12 cellular contexts compared by ENCODE assay signal in genomic region chr12:49540229-49541139, GRCh38. TPM values are rescaled to one million over a fixed set of nuclear protein-coding genes. Genes with fewer than 3 reads are reported as not detected.
DNase-seq lines count a peak whose midpoint lies in the region; ATAC-seq, FAIRE-seq and TF ChIP-seq lines count a peak whose summit lies in the region.
"Had no signal": no experiment of that assay in that cellular context is flagged by ENCODE, and none has a peak within 500 bp of the region (broad histone marks: within the 10 kb centered on the region; RNA-seq: fewer than 3 reads in every experiment).

No MANE protein-coding gene starts in this region.

- H3K4me3 Mint-ChIP-seq in Caco-2 (ENCODE audit: unreplicated experiment) = peak overlapping the region; percentile 63
- H3K4me3 Mint-ChIP-seq in WTC11 = peak overlapping the region; percentile 33

- intact Hi-C loops in A673 (cut with micrococcal nuclease; ENCODE audit: unreplicated experiment) (no loop called here), Caco-2 (cut with micrococcal nuclease; ENCODE audit: unreplicated experiment) (no loop called here), HepG2 (cut with micrococcal nuclease; ENCODE audit: unreplicated experiment) (no loop called here)

- TF ChIP-seq EP300 in HepG2 (IDR thresholded peaks at IDR 0.05; ENCODE audit: low read depth in 2 of 2, low read length in 2 of 2) = no peak
- no peak for TF ChIP-seq EP300 in HepG2 (CRISPR knock-in tag; IDR thresholded peaks at IDR 0.05; ENCODE audit: borderline replicate concordance)

- WGBS in HepG2 (ENCODE audit: low lambda C conversion rate) = 33% methylated on average over 7 of the region's 21 CpGs

- FAIRE-seq in HepG2 (lab: Jason Lieb, UNC) = no peak

- H3K27ac Mint-ChIP-seq in Caco-2 (ENCODE audit: unreplicated experiment) (no peak overlapping the region), WTC11 (no peak overlapping the region)
- H3K27ac Mint-ChIP-seq: stimulated activated naive CD8-positive, alpha-beta T cell treated with anti-CD3 and anti-CD28 coated beads, Interleukin-15, Interleukin-2, amounts not matched to agents 100 ng/mL and 50 ng/mL, for 24 hours had no signal

- CTCF ChIA-PET in A673 (lab: Charles Lee) (no interaction called here), Caco-2 (lab: Charles Lee) (interaction anchor here (0.6 kb wide), 1 partner anchor 70 kb away, joined by 4 read pairs; no protein-coding TSS in a partner anchor), WTC11 (lab: Charles Lee) (interaction anchor here (0.8 to 4.7 kb wide), 6 partner anchors 13 to 552 kb away, joined by 3 to 26 read pairs (median 3); no protein-coding TSS in a partner anchor), HepG2 (lab: Yijun Ruan, JAX; ENCODE audit: low intra/inter-chr PET ratio, low total read pairs) (no interaction called here)

- ATAC-seq in WTC11 (no peak; the same call in 1 of the 2 replicates), HepG2 (peak; percentile 4; the same call in 2 of the 3 replicates), GM21737 (IDR thresholded peaks at IDR 0.05; ENCODE audit: unreplicated experiment) (no peak)
- ATAC-seq: body of pancreas had no signal

- no peaks in the 10 kb centered on the region for H3K27me3 ChIP-seq in A673 (replicated peaks; ENCODE audit: insufficient read depth, low read depth, low read length, poor library complexity)
- H3K27me3 ChIP-seq in Caco-2 (replicated peaks; ENCODE audit: control insufficient read depth, insufficient read depth, low read length) = peaks cover 4% of the 10 kb centered on the region; the same call in 1 of the 2 replicates
- H3K27me3 ChIP-seq in HepG2 (ENCODE audit: control insufficient read depth in 1 of 2, insufficient read depth in 2 of 2, low read length in 2 of 2) = peaks cover 11 to 55% of the 10 kb centered on the region in 2 experiments
- H3K27me3 ChIP-seq: body of pancreas had no signal

- H4K20me1 ChIP-seq in HepG2 (ENCODE audit: insufficient read depth, low read length) = no peaks in the 10 kb centered on the region

- H3K36me3 Mint-ChIP-seq in Caco-2 (ENCODE audit: insufficient read depth, unreplicated experiment) (no peaks in the 10 kb centered on the region), WTC11 (no peaks in the 10 kb centered on the region)

- H3K9me3 ChIP-seq in A673 (ENCODE audit: low read depth, low read length, poor library complexity, severe bottlenecking) (no peaks in the 10 kb centered on the region), Caco-2 (no peaks in the 10 kb centered on the region), HepG2 (ENCODE audit: low read length) (no peaks in the 10 kb centered on the region)
- H3K9me3 ChIP-seq: body of pancreas had no signal

- peaks cover 11% of the 10 kb centered on the region for H3K4me1 ChIP-seq in A673 (ENCODE audit: insufficient read depth, low read length, poor library complexity, severe bottlenecking)
- H3K4me1 ChIP-seq in Caco-2 = peaks cover 10% of the 10 kb centered on the region
- peaks cover 77% of the 10 kb centered on the region for H3K4me1 ChIP-seq in HepG2 (ENCODE audit: insufficient read depth, low read length)

- H3K9ac ChIP-seq in HepG2 (ENCODE audit: insufficient read depth, low read depth, low read length) = no peak overlapping the region

- no peak for TF ChIP-seq RAD21 in HepG2 (CRISPR knock-in tag; IDR thresholded peaks at IDR 0.05)

- no peaks in the 10 kb centered on the region for H3K36me3 ChIP-seq in A673 (ENCODE audit: insufficient read depth, low read length, poor library complexity, severe bottlenecking)
- H3K36me3 ChIP-seq in Caco-2 (ENCODE audit: control insufficient read depth, insufficient read depth, low read length) = no peaks in the 10 kb centered on the region
- no peaks in the 10 kb centered on the region for H3K36me3 ChIP-seq in HepG2 (replicated peaks in 1 of 2; ENCODE audit: control insufficient read depth in 1 of 2, insufficient read depth in 2 of 2, low read length in 2 of 2)

- DNase-seq in A673 (ENCODE audit: low spot score) (no peak), Caco-2 (no peak), WTC11 (ENCODE audit: low spot score) (no peak), HepG2 (ENCODE audit: low spot score) (no peak), LoVo (ENCODE audit: low spot score) (no peak), RPMI8226 (no peak), NOMO-1 (lab: John Stamatoyannopoulos, UW; ENCODE audit: unreplicated experiment in 2 of 2) (no peak)
- DNase-seq: activated CD4-positive, alpha-beta T cell treated with anti-CD3 and anti-CD28 coated beads, Interleukin-2, amount 50 U/mL, for 1 hour; NCI-H1105 treated with DMSO at 0.1 percent for 48 hours had no signal

- H3K4me1 Mint-ChIP-seq in Caco-2 (ENCODE audit: low read depth, unreplicated experiment) = no peaks in the 10 kb centered on the region
- peaks cover 40% of the 10 kb centered on the region for H3K4me1 Mint-ChIP-seq in WTC11

- TF ChIP-seq CTCF in A673 (conservative IDR thresholded peaks at IDR 0.05; ENCODE audit: low read depth, low read length) (no peak), Caco-2 (IDR thresholded peaks at IDR 0.05; ENCODE audit: insufficient read depth in 1 of 2, low read depth in 1 of 2, low read length in 1 of 2, severe bottlenecking in 1 of 2, unreplicated experiment in 1 of 2) (no peak), WTC11 (IDR thresholded peaks at IDR 0.05) (no peak), HepG2 (CRISPR knock-in tag; IDR thresholded peaks at IDR 0.05) (no peak)

- no peak overlapping the region for H2AFZ ChIP-seq in HepG2 (ENCODE audit: low read length)

- H3K27me3 Mint-ChIP-seq in Caco-2 (ENCODE audit: insufficient read depth, unreplicated experiment) (peaks cover 10% of the 10 kb centered on the region), WTC11 (ENCODE audit: low read depth) (peaks cover 95% of the 10 kb centered on the region)

- BruUV-seq in A673 (replicated peaks; lab: Mats Ljungman, UMichigan) (no TSS peak), Caco-2 (replicated peaks; lab: Mats Ljungman, UMichigan) (no TSS peak), HepG2 (replicated peaks; lab: Mats Ljungman, UMichigan) (no TSS peak)

- in situ Hi-C loops in HepG2 (cut with HindIII; ENCODE audit: extremely low pct_ligation_motif_present, low pct_unique_long_range_greater_than_20kb) = no loop called here

- H3K4me3 ChIP-seq in A673 (ENCODE audit: low read depth, low read length, poor library complexity, severe bottlenecking) = peak overlapping the region; percentile 60
- H3K4me3 ChIP-seq in Caco-2 (ENCODE audit: low read depth, low read length) = no peak overlapping the region
- H3K4me3 ChIP-seq in HepG2 (replicated peaks in 1 of 3; ENCODE audit: insufficient read depth in 1 of 3, low read depth in 2 of 3, low read length in 3 of 3) = peak overlapping the region in 1 of 3 experiments; percentile 31; a peak in 2 of 6 replicates
- H3K4me3 ChIP-seq: body of pancreas had no signal

- TF ChIP-seq POLR2A in HepG2 (IDR thresholded peaks at IDR 0.05; ENCODE audit: insufficient read depth in 1 of 2, low read depth in 2 of 2, low read length in 2 of 2) = no peak

- no peak overlapping the region for H3K27ac ChIP-seq in A673 (ENCODE audit: low read depth, low read length, poor library complexity, severe bottlenecking)
- H3K27ac ChIP-seq in HepG2 (ENCODE audit: extremely low read length, insufficient read depth, low read length) = no peak overlapping the region
- H3K27ac ChIP-seq: body of pancreas had no signal

- H3K79me2 ChIP-seq in HepG2 (ENCODE audit: insufficient read depth, low read length) = no peaks in the 10 kb centered on the region

- POLR2A ChIA-PET in A673 (lab: Charles Lee; ENCODE audit: low non-redundant PET) (no interaction called here), Caco-2 (lab: Charles Lee) (no interaction called here), WTC11 (lab: Charles Lee) (no interaction called here), HepG2 (lab: Yijun Ruan, JAX) (no interaction called here)

- H3K4me2 ChIP-seq in HepG2 (ENCODE audit: low read depth, low read length) = peak overlapping the region; percentile 35; the same call in 1 of the 2 replicates

- H3K9me3 Mint-ChIP-seq in Caco-2 (ENCODE audit: unreplicated experiment) (no peaks in the 10 kb centered on the region), WTC11 (no peaks in the 10 kb centered on the region)
- H3K9me3 Mint-ChIP-seq: stimulated activated naive CD8-positive, alpha-beta T cell treated with anti-CD3 and anti-CD28 coated beads, Interleukin-15, Interleukin-2, amounts not matched to agents 100 ng/mL and 50 ng/mL, for 24 hours had no signal

RNA-seq across cellular contexts. Expression of gene KCNH3, which starts 1.7 kb away (rescaled TPM):
- 4.0 and 4.5 TPM in 2 replicates for total RNA-seq in A673 (2021)
- 0.16 and 0.27 TPM in 2 replicates for total RNA-seq in Caco-2 (2022)
- total RNA-seq in WTC11 (2021) = 0.27 to 0.44 TPM (median 0.44 TPM) in 3 replicates
- 0.07 and 0.13 TPM in 2 replicates for total RNA-seq in HepG2 (2016; rRNA removed; fragmentation: Illumina TruSeq; extraction: Trizol)
- total RNA-seq in HepG2 (2016; cell fraction: cytosol; rRNA removed; fragmentation: Illumina TruSeq; extraction: Trizol; ENCODE audit: low read depth) = not detected in 2 replicates
- 0.06 and 0.09 TPM in 2 replicates for total RNA-seq in HepG2 (2016; cell fraction: insoluble cytoplasmic fraction; rRNA removed; fragmentation: Illumina TruSeq; extraction: Trizol)
- total RNA-seq in HepG2 (2016; cell fraction: membrane; rRNA removed; fragmentation: Illumina TruSeq; extraction: Trizol) = not detected in 2 replicates
- not detected in 2 replicates for total RNA-seq in HepG2 (2016; cell fraction: nucleus; rRNA removed; fragmentation: Illumina TruSeq; extraction: Trizol)
- polyA plus RNA-seq in HepG2 (2011; rRNA removed) = 0.01 and 0.03 TPM in 2 replicates
- polyA plus RNA-seq in HepG2 (2011; cell fraction: cytosol; rRNA removed) = 0.04 TPM in 1 of 2 replicates, not detected in the other
- 0.05 and 0.23 TPM in 2 replicates for polyA plus RNA-seq in HepG2 (2011; cell fraction: nucleus; rRNA removed)
- 0.08 TPM in 1 of 2 replicates, not detected in the other for polyA plus RNA-seq in HepG2 (2012)
- polyA plus RNA-seq in HepG2 (2016; cell fraction: cytosol; fragmentation: Illumina TruSeq; extraction: Trizol; ENCODE audit: low read depth) = not detected in 2 replicates
- polyA plus RNA-seq in HepG2 (2016; cell fraction: insoluble cytoplasmic fraction; fragmentation: Illumina TruSeq; extraction: Trizol; ENCODE audit: low read depth) = not detected in 2 replicates
- 0.32 TPM in 1 of 2 replicates, not detected in the other for polyA plus RNA-seq in HepG2 (2016; cell fraction: membrane; fragmentation: Illumina TruSeq; extraction: Trizol; ENCODE audit: low read depth)
- 0.48 TPM in 1 of 2 replicates, not detected in the other for polyA plus RNA-seq in HepG2 (2016; cell fraction: nucleus; fragmentation: Illumina TruSeq; extraction: Trizol; ENCODE audit: insufficient read depth, low read depth)
- not detected in 2 replicates for polyA minus RNA-seq in HepG2 (2011; rRNA and poly(A)+ RNA removed; ENCODE audit: low replicate concordance)
- not detected in 2 replicates for polyA minus RNA-seq in HepG2 (2011; cell fraction: cytosol; rRNA and poly(A)+ RNA removed)
- polyA minus RNA-seq in HepG2 (2011; cell fraction: nucleus; rRNA and poly(A)+ RNA removed) = not detected in 2 replicates

RNA-seq across cellular contexts. Expression of gene MCRS1, which starts 27.5 kb away (rescaled TPM):
- total RNA-seq in A673 (2021) = 79.6 and 84.3 TPM in 2 replicates
- total RNA-seq in Caco-2 (2022) = 115 and 122 TPM in 2 replicates
- total RNA-seq in WTC11 (2021) = 94.8 to 105 TPM (median 96.5 TPM) in 3 replicates
- 66.3 and 76.8 TPM in 2 replicates for total RNA-seq in HepG2 (2016; rRNA removed; fragmentation: Illumina TruSeq; extraction: Trizol)
- 32.9 and 37.0 TPM in 2 replicates for total RNA-seq in HepG2 (2016; cell fraction: cytosol; rRNA removed; fragmentation: Illumina TruSeq; extraction: Trizol; ENCODE audit: low read depth)
- total RNA-seq in HepG2 (2016; cell fraction: insoluble cytoplasmic fraction; rRNA removed; fragmentation: Illumina TruSeq; extraction: Trizol) = 64.5 and 67.8 TPM in 2 replicates
- 57.5 and 79.5 TPM in 2 replicates for total RNA-seq in HepG2 (2016; cell fraction: membrane; rRNA removed; fragmentation: Illumina TruSeq; extraction: Trizol)
- total RNA-seq in HepG2 (2016; cell fraction: nucleus; rRNA removed; fragmentation: Illumina TruSeq; extraction: Trizol) = 53.8 and 61.6 TPM in 2 replicates
- polyA plus RNA-seq in HepG2 (2011; rRNA removed) = 51.0 and 51.1 TPM in 2 replicates
- 42.1 and 59.2 TPM in 2 replicates for polyA plus RNA-seq in HepG2 (2011; cell fraction: cytosol; rRNA removed)
- polyA plus RNA-seq in HepG2 (2011; cell fraction: nucleus; rRNA removed) = 183 and 211 TPM in 2 replicates
- polyA plus RNA-seq in HepG2 (2012) = 23.8 and 25.1 TPM in 2 replicates
- polyA plus RNA-seq in HepG2 (2016; cell fraction: cytosol; fragmentation: Illumina TruSeq; extraction: Trizol; ENCODE audit: low read depth) = 23.7 and 32.2 TPM in 2 replicates
- polyA plus RNA-seq in HepG2 (2016; cell fraction: insoluble cytoplasmic fraction; fragmentation: Illumina TruSeq; extraction: Trizol; ENCODE audit: low read depth) = 64.6 and 74.5 TPM in 2 replicates
- polyA plus RNA-seq in HepG2 (2016; cell fraction: membrane; fragmentation: Illumina TruSeq; extraction: Trizol; ENCODE audit: low read depth) = 48.0 and 61.2 TPM in 2 replicates
- polyA plus RNA-seq in HepG2 (2016; cell fraction: nucleus; fragmentation: Illumina TruSeq; extraction: Trizol; ENCODE audit: insufficient read depth, low read depth) = 102 and 107 TPM in 2 replicates
- 111 and 194 TPM in 2 replicates for polyA minus RNA-seq in HepG2 (2011; rRNA and poly(A)+ RNA removed; ENCODE audit: low replicate concordance)
- polyA minus RNA-seq in HepG2 (2011; cell fraction: cytosol; rRNA and poly(A)+ RNA removed) = 18.1 and 20.3 TPM in 2 replicates
- 29.8 and 41.8 TPM in 2 replicates for polyA minus RNA-seq in HepG2 (2011; cell fraction: nucleus; rRNA and poly(A)+ RNA removed)

Comparison
In these comparisons a context has a peak if more than half of its experiments do, and no peak if none do; other contexts are left out.
1. CTCF ChIA-PET loops: an anchor here in Caco-2 (0.6 kb wide) and WTC11 (0.8 to 4.7 kb wide); none called in A673 and HepG2.